ENCODE assay signal across 2 cellular contexts in the genomic region with DNA sequence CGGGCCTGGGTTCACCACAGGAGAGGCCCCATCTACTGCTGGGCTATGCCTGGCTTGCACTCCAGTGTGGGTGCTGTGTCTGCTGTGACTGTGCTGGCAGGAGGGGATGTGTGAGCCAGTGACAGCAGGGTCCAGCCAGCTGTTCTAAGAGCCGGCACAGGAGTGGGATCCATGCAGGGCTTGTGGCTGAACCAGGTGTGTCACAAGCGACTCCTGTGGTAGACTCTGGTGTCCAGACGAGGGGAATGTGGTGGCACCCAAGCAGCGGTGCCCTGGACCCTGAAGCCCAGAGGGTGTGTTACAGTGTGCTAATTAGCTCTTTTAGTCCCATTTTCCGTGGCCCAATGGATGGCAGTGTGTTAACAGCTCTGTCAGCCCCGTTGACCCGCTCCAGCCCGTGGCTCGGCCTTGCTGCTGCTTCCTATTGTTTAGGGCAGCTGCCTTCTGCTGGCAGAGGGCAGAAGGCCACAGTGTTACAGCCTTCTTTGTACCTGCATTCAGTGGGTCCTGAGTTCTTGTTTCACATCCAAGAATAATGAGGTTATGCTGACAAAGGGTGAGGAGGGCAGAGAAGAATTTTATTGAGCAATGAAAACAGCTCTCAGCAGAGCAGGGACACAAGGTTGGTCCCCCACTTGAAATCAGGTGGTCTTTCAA.
A peak's percentile ranks its signal among the peaks of the same experiment; 100 is the strongest.
TF ChIP-seq lines count a peak whose summit lies in the region.

No MANE protein-coding gene starts in this region.

TF ChIP-seq in GM23338, 12 proteins besides CTCF, POLR2A, EP300 and RAD21 (continued from another document and continues in another):
- no peak for TF ChIP-seq EZH2phosphoT487 (IDR thresholded peaks at IDR 0.05; ENCODE audit: unreplicated experiment)
- TF ChIP-seq NANOG (IDR thresholded peaks at IDR 0.05; ENCODE audit: borderline replicate concordance): no peak
- no peak for TF ChIP-seq CREB1 (CRISPR knock-in tag; IDR thresholded peaks at IDR 0.05; ENCODE audit: low read depth)
- no peak for TF ChIP-seq ZNF114 (CRISPR knock-in tag; IDR thresholded peaks at IDR 0.05)
- TF ChIP-seq, protein P1, sequence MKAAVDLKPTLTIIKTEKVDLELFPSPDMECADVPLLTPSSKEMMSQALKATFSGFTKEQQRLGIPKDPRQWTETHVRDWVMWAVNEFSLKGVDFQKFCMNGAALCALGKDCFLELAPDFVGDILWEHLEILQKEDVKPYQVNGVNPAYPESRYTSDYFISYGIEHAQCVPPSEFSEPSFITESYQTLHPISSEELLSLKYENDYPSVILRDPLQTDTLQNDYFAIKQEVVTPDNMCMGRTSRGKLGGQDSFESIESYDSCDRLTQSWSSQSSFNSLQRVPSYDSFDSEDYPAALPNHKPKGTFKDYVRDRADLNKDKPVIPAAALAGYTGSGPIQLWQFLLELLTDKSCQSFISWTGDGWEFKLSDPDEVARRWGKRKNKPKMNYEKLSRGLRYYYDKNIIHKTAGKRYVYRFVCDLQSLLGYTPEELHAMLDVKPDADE (IDR thresholded peaks at IDR 0.05): no peak
- TF ChIP-seq, protein P2, sequence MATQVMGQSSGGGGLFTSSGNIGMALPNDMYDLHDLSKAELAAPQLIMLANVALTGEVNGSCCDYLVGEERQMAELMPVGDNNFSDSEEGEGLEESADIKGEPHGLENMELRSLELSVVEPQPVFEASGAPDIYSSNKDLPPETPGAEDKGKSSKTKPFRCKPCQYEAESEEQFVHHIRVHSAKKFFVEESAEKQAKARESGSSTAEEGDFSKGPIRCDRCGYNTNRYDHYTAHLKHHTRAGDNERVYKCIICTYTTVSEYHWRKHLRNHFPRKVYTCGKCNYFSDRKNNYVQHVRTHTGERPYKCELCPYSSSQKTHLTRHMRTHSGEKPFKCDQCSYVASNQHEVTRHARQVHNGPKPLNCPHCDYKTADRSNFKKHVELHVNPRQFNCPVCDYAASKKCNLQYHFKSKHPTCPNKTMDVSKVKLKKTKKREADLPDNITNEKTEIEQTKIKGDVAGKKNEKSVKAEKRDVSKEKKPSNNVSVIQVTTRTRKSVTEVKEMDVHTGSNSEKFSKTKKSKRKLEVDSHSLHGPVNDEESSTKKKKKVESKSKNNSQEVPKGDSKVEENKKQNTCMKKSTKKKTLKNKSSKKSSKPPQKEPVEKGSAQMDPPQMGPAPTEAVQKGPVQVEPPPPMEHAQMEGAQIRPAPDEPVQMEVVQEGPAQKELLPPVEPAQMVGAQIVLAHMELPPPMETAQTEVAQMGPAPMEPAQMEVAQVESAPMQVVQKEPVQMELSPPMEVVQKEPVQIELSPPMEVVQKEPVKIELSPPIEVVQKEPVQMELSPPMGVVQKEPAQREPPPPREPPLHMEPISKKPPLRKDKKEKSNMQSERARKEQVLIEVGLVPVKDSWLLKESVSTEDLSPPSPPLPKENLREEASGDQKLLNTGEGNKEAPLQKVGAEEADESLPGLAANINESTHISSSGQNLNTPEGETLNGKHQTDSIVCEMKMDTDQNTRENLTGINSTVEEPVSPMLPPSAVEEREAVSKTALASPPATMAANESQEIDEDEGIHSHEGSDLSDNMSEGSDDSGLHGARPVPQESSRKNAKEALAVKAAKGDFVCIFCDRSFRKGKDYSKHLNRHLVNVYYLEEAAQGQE (IDR thresholded peaks at IDR 0.05; ENCODE audit: unreplicated experiment): no peak
- TF ChIP-seq, protein P3, sequence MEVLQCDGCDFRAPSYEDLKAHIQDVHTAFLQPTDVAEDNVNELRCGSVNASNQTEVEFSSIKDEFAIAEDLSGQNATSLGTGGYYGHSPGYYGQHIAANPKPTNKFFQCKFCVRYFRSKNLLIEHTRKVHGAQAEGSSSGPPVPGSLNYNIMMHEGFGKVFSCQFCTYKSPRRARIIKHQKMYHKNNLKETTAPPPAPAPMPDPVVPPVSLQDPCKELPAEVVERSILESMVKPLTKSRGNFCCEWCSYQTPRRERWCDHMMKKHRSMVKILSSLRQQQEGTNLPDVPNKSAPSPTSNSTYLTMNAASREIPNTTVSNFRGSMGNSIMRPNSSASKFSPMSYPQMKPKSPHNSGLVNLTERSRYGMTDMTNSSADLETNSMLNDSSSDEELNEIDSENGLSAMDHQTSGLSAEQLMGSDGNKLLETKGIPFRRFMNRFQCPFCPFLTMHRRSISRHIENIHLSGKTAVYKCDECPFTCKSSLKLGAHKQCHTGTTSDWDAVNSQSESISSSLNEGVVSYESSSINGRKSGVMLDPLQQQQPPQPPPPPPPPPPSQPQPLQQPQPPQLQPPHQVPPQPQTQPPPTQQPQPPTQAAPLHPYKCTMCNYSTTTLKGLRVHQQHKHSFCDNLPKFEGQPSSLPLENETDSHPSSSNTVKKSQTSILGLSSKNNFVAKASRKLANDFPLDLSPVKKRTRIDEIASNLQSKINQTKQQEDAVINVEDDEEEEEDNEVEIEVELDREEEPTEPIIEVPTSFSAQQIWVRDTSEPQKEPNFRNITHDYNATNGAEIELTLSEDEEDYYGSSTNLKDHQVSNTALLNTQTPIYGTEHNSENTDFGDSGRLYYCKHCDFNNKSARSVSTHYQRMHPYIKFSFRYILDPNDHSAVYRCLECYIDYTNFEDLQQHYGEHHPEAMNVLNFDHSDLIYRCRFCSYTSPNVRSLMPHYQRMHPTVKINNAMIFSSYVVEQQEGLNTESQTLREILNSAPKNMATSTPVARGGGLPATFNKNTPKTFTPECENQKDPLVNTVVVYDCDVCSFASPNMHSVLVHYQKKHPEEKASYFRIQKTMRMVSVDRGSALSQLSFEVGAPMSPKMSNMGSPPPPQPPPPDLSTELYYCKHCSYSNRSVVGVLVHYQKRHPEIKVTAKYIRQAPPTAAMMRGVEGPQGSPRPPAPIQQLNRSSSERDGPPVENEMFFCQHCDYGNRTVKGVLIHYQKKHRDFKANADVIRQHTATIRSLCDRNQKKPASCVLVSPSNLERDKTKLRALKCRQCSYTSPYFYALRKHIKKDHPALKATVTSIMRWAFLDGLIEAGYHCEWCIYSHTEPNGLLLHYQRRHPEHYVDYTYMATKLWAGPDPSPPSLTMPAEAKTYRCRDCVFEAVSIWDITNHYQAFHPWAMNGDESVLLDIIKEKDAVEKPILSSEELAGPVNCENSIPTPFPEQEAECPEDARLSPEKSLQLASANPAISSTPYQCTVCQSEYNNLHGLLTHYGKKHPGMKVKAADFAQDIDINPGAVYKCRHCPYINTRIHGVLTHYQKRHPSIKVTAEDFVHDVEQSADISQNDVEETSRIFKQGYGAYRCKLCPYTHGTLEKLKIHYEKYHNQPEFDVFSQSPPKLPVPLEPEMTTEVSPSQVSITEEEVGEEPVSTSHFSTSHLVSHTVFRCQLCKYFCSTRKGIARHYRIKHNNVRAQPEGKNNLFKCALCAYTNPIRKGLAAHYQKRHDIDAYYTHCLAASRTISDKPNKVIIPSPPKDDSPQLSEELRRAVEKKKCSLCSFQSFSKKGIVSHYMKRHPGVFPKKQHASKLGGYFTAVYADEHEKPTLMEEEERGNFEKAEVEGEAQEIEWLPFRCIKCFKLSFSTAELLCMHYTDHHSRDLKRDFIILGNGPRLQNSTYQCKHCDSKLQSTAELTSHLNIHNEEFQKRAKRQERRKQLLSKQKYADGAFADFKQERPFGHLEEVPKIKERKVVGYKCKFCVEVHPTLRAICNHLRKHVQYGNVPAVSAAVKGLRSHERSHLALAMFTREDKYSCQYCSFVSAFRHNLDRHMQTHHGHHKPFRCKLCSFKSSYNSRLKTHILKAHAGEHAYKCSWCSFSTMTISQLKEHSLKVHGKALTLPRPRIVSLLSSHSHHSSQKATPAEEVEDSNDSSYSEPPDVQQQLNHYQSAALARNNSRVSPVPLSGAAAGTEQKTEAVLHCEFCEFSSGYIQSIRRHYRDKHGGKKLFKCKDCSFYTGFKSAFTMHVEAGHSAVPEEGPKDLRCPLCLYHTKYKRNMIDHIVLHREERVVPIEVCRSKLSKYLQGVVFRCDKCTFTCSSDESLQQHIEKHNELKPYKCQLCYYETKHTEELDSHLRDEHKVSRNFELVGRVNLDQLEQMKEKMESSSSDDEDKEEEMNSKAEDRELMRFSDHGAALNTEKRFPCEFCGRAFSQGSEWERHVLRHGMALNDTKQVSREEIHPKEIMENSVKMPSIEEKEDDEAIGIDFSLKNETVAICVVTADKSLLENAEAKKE (CRISPR knock-in tag; IDR thresholded peaks at IDR 0.05): no peak
- TF ChIP-seq POLR2AphosphoS5 (IDR thresholded peaks at IDR 0.05; ENCODE audit: low read depth): no peak

TF ChIP-seq in liver, 16 proteins besides CTCF, POLR2A, EP300 and RAD21 (continued from another document):
- TF ChIP-seq HNF4A (conservative IDR thresholded peaks at IDR 0.05) (peak; percentile 53 to 80), HNF4G (IDR thresholded peaks at IDR 0.05) (peak; percentile 25), TAF1 (conservative IDR thresholded peaks at IDR 0.05) (no peak)
